ENCODE assay signal across 8 cellular contexts in the genomic region with DNA sequence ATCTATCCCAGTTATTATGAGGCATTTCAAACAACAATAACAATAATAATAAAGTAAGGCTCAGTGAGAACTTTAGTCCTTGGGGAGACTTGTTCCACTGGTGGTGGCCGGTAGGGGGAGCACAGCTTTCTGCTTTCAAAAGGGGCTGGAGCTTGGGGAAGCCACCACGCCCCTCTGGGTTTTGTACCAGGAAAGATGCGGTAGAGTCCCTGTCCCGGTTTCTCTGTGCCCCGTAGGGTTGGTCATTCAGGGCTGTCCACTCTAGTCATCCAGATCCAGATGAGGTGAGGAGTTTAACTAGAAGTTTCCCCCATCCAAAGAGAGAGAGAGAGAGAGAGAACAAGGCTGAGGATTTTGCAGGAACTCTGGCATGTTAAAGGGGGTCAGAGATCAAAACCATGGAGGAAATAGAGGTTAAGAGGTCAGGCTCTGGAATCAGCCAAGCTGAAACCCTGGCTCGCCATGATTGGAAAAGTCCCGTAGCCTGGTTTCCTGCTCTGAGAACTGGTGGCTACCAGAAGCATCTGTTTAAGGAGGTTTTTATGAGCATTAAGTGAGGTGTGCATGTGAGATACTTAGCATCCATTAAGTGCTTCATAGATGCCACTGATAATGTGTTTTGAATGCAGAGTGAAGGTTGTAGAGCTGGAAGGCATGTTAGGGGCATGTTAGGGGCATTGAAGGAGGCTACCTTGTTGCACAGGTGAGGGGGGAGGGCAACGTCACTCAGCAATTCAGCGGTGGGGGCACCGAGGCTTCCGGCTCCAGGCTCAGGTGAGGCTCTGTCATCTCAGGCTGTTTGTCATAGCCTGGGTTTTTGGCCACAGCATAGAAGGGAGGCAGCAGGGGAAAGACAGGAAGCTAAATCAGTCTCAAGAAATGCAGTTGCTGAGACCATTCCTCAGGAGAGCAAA.
DNase-seq lines count a peak whose midpoint lies in the region; ATAC-seq, FAIRE-seq and TF ChIP-seq lines count a peak whose summit lies in the region.

No MANE protein-coding gene starts in this region.

- no peaks in the 10 kb centered on the region for H3K4me1 ChIP-seq in K562 (replicated peaks in 1 of 2; ENCODE audit: control insufficient read depth in 2 of 2, insufficient read depth in 2 of 2, low read length in 2 of 2)
- H3K4me1 ChIP-seq in lower lobe of right lung, result no peaks in the 10 kb centered on the region

- H3K4me2 ChIP-seq in K562 (ENCODE audit: insufficient read depth, low read length), result no peak overlapping the region

- 3% methylated on average over 10 of the region's 11 CpGs for WGBS in K562 (ENCODE audit: insufficient coverage, low coverage, missing lambda C conversion rate)

- H3K36me3 Mint-ChIP-seq in CD14-positive monocyte, result no peaks in the 10 kb centered on the region

- CTCF ChIA-PET in K562 (lab: Yijun Ruan, JAX; ENCODE audit: low intra/inter-chr PET ratio), result interaction anchor here (0.6 kb wide), 1 partner anchor 43 kb away, joined by 4 read pairs; no protein-coding TSS in a partner anchor

- H3K27me3 ChIP-seq in K562 (ENCODE audit: control insufficient read depth in 2 of 2, insufficient read depth in 2 of 2, low read length in 2 of 2) (no peaks in the 10 kb centered on the region), lower lobe of right lung (ENCODE audit: low read depth) (no peaks in the 10 kb centered on the region)

- no peak overlapping the region for H3K9ac ChIP-seq in K562 (ENCODE audit: insufficient read depth in 1 of 2, low read depth in 2 of 2, low read length in 2 of 2)

- peaks cover 13% of the 10 kb centered on the region for H3K4me1 Mint-ChIP-seq in CD14-positive monocyte

- H3K9me3 ChIP-seq in K562 (replicated peaks; ENCODE audit: control insufficient read depth, insufficient read depth, low read depth, low read length) (no peaks in the 10 kb centered on the region), lower lobe of right lung (no peaks in the 10 kb centered on the region)

- TF ChIP-seq CTCF in CD14-positive monocyte (IDR thresholded peaks at IDR 0.05) (peak; percentile 86), K562 (IDR thresholded peaks at IDR 0.05 in 2 of 3, conservative IDR thresholded peaks at IDR 0.05 in 1 of 3; ENCODE audit: insufficient read depth in 2 of 3, low read depth in 1 of 3, low read length in 3 of 3) (peak; percentile 59 to 68 (median 64)), lower lobe of right lung (IDR thresholded peaks at IDR 0.05) (peak; percentile 65)

- no peaks in the 10 kb centered on the region for H3K9me1 ChIP-seq in K562 (ENCODE audit: control insufficient read depth, insufficient read depth, low read length)

- peak overlapping the region; percentile 4 to 60 for H3K4me3 Mint-ChIP-seq in CD14-positive monocyte

- H3K4me3 ChIP-seq in K562 (no peak overlapping the region), lower lobe of right lung (no peak overlapping the region)

- no peaks in the 10 kb centered on the region for H3K79me2 ChIP-seq in K562 (ENCODE audit: control insufficient read depth, insufficient read depth, low read length)

- H2AFZ ChIP-seq in K562 (ENCODE audit: low read depth, low read length), result no peak overlapping the region

- H3K36me3 ChIP-seq in K562 (ENCODE audit: control insufficient read depth, insufficient read depth, low read length) (no peaks in the 10 kb centered on the region), lower lobe of right lung (no peaks in the 10 kb centered on the region)

- H3K27ac Mint-ChIP-seq in CD14-positive monocyte, result peak overlapping the region in 5 of 7 donors; percentile 6 to 78 (median 33)

- DNase-seq in CD14-positive monocyte (ENCODE audit: low spot score) (no peak), RPMI8226 (peak; percentile 46), K562 (ENCODE audit: extremely low read depth in 1 of 4, low spot score in 3 of 4) (peak; percentile 65 to 85 (median 76)), lower lobe of right lung (peak; percentile 61), dedifferentiated amniotic fluid mesenchymal stem cell (ENCODE audit: extremely low spot score) (no peak)

- in situ Hi-C loops in K562 (cut with MboI), result loop anchor here (25.0 kb wide), 1 partner anchor 757 kb away; the partner anchor contains the start of gene SNX19

- no peak overlapping the region for H3K27ac ChIP-seq in K562 (ENCODE audit: extremely low read depth, low read depth, low read length)
- H3K27ac ChIP-seq in lower lobe of right lung, result no peak overlapping the region

- no TSS peak for BruUV-seq in K562 (replicated peaks; lab: Mats Ljungman, UMichigan)

- no peaks in the 10 kb centered on the region; the same call in 1 of the 2 replicates for H4K20me1 ChIP-seq in K562 (replicated peaks; ENCODE audit: control insufficient read depth, insufficient read depth, low read length)

- FAIRE-seq in K562 (lab: Jason Lieb, UNC), result peak; percentile 66

- TF ChIP-seq EP300 in K562 (IDR thresholded peaks at IDR 0.05; ENCODE audit: low read length), result no peak

- ATAC-seq in GM18870 (IDR thresholded peaks at IDR 0.05; ENCODE audit: unreplicated experiment) (peak; percentile 63), HG03108 (IDR thresholded peaks at IDR 0.05; ENCODE audit: unreplicated experiment) (peak; percentile 65), K562 (peak; percentile 93), lower lobe of right lung (peak; percentile 29 to 61), GM18858 (IDR thresholded peaks at IDR 0.05; ENCODE audit: unreplicated experiment) (no peak)

- no peak for TF ChIP-seq RAD21 in K562 (CRISPR knock-in tag; conservative IDR thresholded peaks at IDR 0.05 in 1 of 2, IDR thresholded peaks at IDR 0.05 in 1 of 2)

- H3K9me3 Mint-ChIP-seq in CD14-positive monocyte, result peaks cover 0 to 1% (median 0%) of the 10 kb centered on the region in 7 donors

- H3K27me3 Mint-ChIP-seq in CD14-positive monocyte (ENCODE audit: low read depth in 3 of 3), result peaks cover 2 to 9% (median 8%) of the 10 kb centered on the region in 3 donors

- intact Hi-C loops in CD14-positive monocyte (cut with micrococcal nuclease), result no loop called here
- intact Hi-C loops in K562 (cut with micrococcal nuclease), result no loop called here
- intact Hi-C loops in lower lobe of right lung (cut with DNase I), result no loop called here

- POLR2A ChIA-PET in K562 (lab: Yijun Ruan, JAX), result no interaction called here

- TF ChIP-seq POLR2A in K562 (conservative IDR thresholded peaks at IDR 0.05), result no peak

TF ChIP-seq in K562, 482 proteins besides CTCF, POLR2A, EP300 and RAD21:
- TF ChIP-seq ILF3 (IDR thresholded peaks at IDR 0.05; ENCODE audit: borderline replicate concordance) (no peak), ZFP1 (CRISPR knock-in tag; IDR thresholded peaks at IDR 0.05) (no peak), TRIM28 (IDR thresholded peaks at IDR 0.05) (no peak), SLC30A9 (CRISPR knock-in tag; IDR thresholded peaks at IDR 0.05) (no peak), ZNF174 (CRISPR knock-in tag; IDR thresholded peaks at IDR 0.05) (no peak), ZBTB5 (IDR thresholded peaks at IDR 0.05) (no peak), BACH1 (tag; IDR thresholded peaks at IDR 0.05) (no peak)
- TF ChIP-seq, protein P1, sequence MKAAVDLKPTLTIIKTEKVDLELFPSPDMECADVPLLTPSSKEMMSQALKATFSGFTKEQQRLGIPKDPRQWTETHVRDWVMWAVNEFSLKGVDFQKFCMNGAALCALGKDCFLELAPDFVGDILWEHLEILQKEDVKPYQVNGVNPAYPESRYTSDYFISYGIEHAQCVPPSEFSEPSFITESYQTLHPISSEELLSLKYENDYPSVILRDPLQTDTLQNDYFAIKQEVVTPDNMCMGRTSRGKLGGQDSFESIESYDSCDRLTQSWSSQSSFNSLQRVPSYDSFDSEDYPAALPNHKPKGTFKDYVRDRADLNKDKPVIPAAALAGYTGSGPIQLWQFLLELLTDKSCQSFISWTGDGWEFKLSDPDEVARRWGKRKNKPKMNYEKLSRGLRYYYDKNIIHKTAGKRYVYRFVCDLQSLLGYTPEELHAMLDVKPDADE (conservative IDR thresholded peaks at IDR 0.05; ENCODE audit: control insufficient read depth, low read depth, low read length), result no peak

Comparison
In these comparisons a context has a peak if more than half of its experiments do, and no peak if none do; other contexts are left out.
1. DNase-seq: peak in RPMI8226 (single experiment), K562 (4 of 4) and lower lobe of right lung (single experiment); none in CD14-positive monocyte (single experiment) and dedifferentiated amniotic fluid mesenchymal stem cell (single experiment).
2. Peak in every context shown above with its lines, with median percentiles within 50 percentile points of each other: CTCF ChIP-seq.